18 cellular contexts compared by ENCODE assay signal in genomic region chr19:2982556-2982955, GRCh38. TPM values are rescaled to one million over a fixed set of nuclear protein-coding genes. Genes with fewer than 3 reads are reported as not detected.
DNase-seq lines count a peak whose midpoint lies in the region; ATAC-seq, FAIRE-seq and TF ChIP-seq lines count a peak whose summit lies in the region.
"Had no signal": no experiment of that assay in that cellular context is flagged by ENCODE, and none has a peak within 500 bp of the region (broad histone marks: within the 10 kb centered on the region; RNA-seq: fewer than 3 reads in every experiment).

No MANE protein-coding gene starts in this region.

- intact Hi-C loops in breast epithelium (cut with DNase I; ENCODE audit: low total_unique reads) = no loop called here
- intact Hi-C loops in lower lobe of right lung (cut with DNase I) = no loop called here
- intact Hi-C loops in stomach (cut with DNase I; ENCODE audit: low total_unique reads) = no loop called here

- H3K36me3 Mint-ChIP-seq in GM23338 (ENCODE audit: low read depth) = no peaks in the 10 kb centered on the region
- H3K36me3 Mint-ChIP-seq: activated naive CD8-positive, alpha-beta T cell treated with anti-CD3 and anti-CD28 coated beads for 36 hours; stimulated activated effector memory CD8-positive, alpha-beta T cell treated with anti-CD3 and anti-CD28 coated beads, Interleukin-12 subunit alpha, Interleukin-12 subunit beta, amount 100 ng/mL, for 72 hours had no signal

- peaks cover 37% of the 10 kb centered on the region for H3K4me1 Mint-ChIP-seq in GM23338
- H3K4me1 Mint-ChIP-seq: activated naive CD8-positive, alpha-beta T cell treated with anti-CD3 and anti-CD28 coated beads for 36 hours had no signal

- peak overlapping the region; percentile 64; the same call in 1 of the 2 replicates for H3K4me2 ChIP-seq in GM23338

- no peaks in the 10 kb centered on the region for H3K36me3 ChIP-seq in GM23338 (ENCODE audit: insufficient read depth)
- H3K36me3 ChIP-seq in breast epithelium = no peaks in the 10 kb centered on the region
- H3K36me3 ChIP-seq in lower lobe of right lung = no peaks in the 10 kb centered on the region
- H3K36me3 ChIP-seq in stomach = no peaks in the 10 kb centered on the region

- H4K20me1 ChIP-seq in GM23338 (replicated peaks; ENCODE audit: insufficient read depth) = no peaks in the 10 kb centered on the region

- no peak for TF ChIP-seq POLR2A in breast epithelium (IDR thresholded peaks at IDR 0.05)
- no peak for TF ChIP-seq POLR2A in stomach (IDR thresholded peaks at IDR 0.05)

- H3K79me2 ChIP-seq in GM23338 (replicated peaks; ENCODE audit: insufficient read depth) = no peaks in the 10 kb centered on the region

- peaks cover 33% of the 10 kb centered on the region for H3K4me1 ChIP-seq in GM23338 (ENCODE audit: insufficient read depth)
- peaks cover 4 to 11% of the 10 kb centered on the region in 2 donors for H3K4me1 ChIP-seq in breast epithelium
- peaks cover 29% of the 10 kb centered on the region for H3K4me1 ChIP-seq in lower lobe of right lung
- H3K4me1 ChIP-seq in stomach = peaks cover 29 to 34% (median 31%) of the 10 kb centered on the region in 4 donors

- no peaks in the 10 kb centered on the region; the same call in 2 of the 3 replicates for H3K9me3 Mint-ChIP-seq in GM23338
- H3K9me3 Mint-ChIP-seq: activated naive CD8-positive, alpha-beta T cell treated with anti-CD3 and anti-CD28 coated beads for 36 hours; dendritic cell treated with granulocyte-macrophage colony-stimulating factor and Interleukin-4, amounts not matched to agents 40 ng/mL and 50 ng/mL, for 4 days; stimulated activated effector memory CD8-positive, alpha-beta T cell treated with anti-CD3 and anti-CD28 coated beads, Interleukin-12 subunit alpha, Interleukin-12 subunit beta, amount 100 ng/mL, for 72 hours had no signal

- peak overlapping the region; percentile 69; the same call in 1 of the 2 replicates for H2AFZ ChIP-seq in GM23338

- TF ChIP-seq EP300 in stomach (IDR thresholded peaks at IDR 0.05) = no peak

- H3K27me3 ChIP-seq in GM23338 (ENCODE audit: insufficient read depth) (peaks cover 5% of the 10 kb centered on the region; the same call in 1 of the 2 replicates), breast epithelium (no peaks in the 10 kb centered on the region), lower lobe of right lung (ENCODE audit: low read depth) (no peaks in the 10 kb centered on the region), stomach (peaks cover 0 to 12% (median 7%) of the 10 kb centered on the region in 3 donors)

- H3K27ac ChIP-seq in GM23338 (ENCODE audit: low read depth) = no peak overlapping the region
- H3K27ac ChIP-seq in breast epithelium = peak overlapping the region; percentile 96 to 98
- H3K27ac ChIP-seq in lower lobe of right lung = peak overlapping the region; percentile 74
- H3K27ac ChIP-seq in stomach = peak overlapping the region; percentile 9 to 86 (median 84)
- H3K27ac ChIP-seq: C4-2B had no signal

- no peak for ATAC-seq in GM23338
- peak; percentile 2 to 9 for ATAC-seq in lower lobe of right lung
- ATAC-seq in HG03025 (IDR thresholded peaks at IDR 0.05; ENCODE audit: low FRiP score, unreplicated experiment) = no peak

- WGBS in stomach, 5 donors = 20 to 52% (median 31%) methylated on average over 5 to 8 of the region's 8 CpGs

- H3K27ac Mint-ChIP-seq in GM23338 = no peak overlapping the region
- H3K27ac Mint-ChIP-seq: activated naive CD8-positive, alpha-beta T cell treated with anti-CD3 and anti-CD28 coated beads for 36 hours; H9; stimulated activated effector memory CD8-positive, alpha-beta T cell treated with anti-CD3 and anti-CD28 coated beads, Interleukin-12 subunit alpha, Interleukin-12 subunit beta, amount 100 ng/mL, for 72 hours had no signal

- H3K9me3 ChIP-seq in breast epithelium (no peaks in the 10 kb centered on the region), lower lobe of right lung (no peaks in the 10 kb centered on the region), stomach (no peaks in the 10 kb centered on the region)

- H3K4me3 Mint-ChIP-seq in GM23338 = no peak overlapping the region
- H3K4me3 Mint-ChIP-seq: activated naive CD8-positive, alpha-beta T cell treated with anti-CD3 and anti-CD28 coated beads for 36 hours; dendritic cell treated with granulocyte-macrophage colony-stimulating factor and Interleukin-4, amounts not matched to agents 40 ng/mL and 50 ng/mL, for 4 days; stimulated activated effector memory CD8-positive, alpha-beta T cell treated with anti-CD3 and anti-CD28 coated beads, Interleukin-12 subunit alpha, Interleukin-12 subunit beta, amount 100 ng/mL, for 72 hours had no signal

- TF ChIP-seq CTCF in GM23338 (conservative IDR thresholded peaks at IDR 0.05; ENCODE audit: low read depth in 2 of 2) (no peak), breast epithelium (IDR thresholded peaks at IDR 0.05) (no peak), lower lobe of right lung (IDR thresholded peaks at IDR 0.05) (no peak), stomach (IDR thresholded peaks at IDR 0.05) (no peak), D721Med (IDR thresholded peaks at IDR 0.05; ENCODE audit: insufficient read depth, missing control alignments) (no peak)

- H3K4me3 ChIP-seq in GM23338 (no peak overlapping the region; the same call in 1 of the 2 replicates), breast epithelium (peak overlapping the region in 1 of 3 donors; percentile 69), lower lobe of right lung (no peak overlapping the region), stomach (no peak overlapping the region)

- peaks cover 28% of the 10 kb centered on the region for H3F3A ChIP-seq in GM23338 (replicated peaks; ENCODE audit: low read depth)

- no peak for FAIRE-seq in D721Med (lab: Jason Lieb, UNC)
- FAIRE-seq: TTC549 had no signal

- H3K27me3 Mint-ChIP-seq in GM23338 (ENCODE audit: insufficient read depth, low read depth, poor library complexity) = peaks cover 47% of the 10 kb centered on the region

- DNase-seq in GM23338 (ENCODE audit: low spot score) = no peak
- no peak for DNase-seq in breast epithelium (ENCODE audit: low spot score in 2 of 2)
- DNase-seq in lower lobe of right lung = no peak
- DNase-seq in stomach = no peak
- DNase-seq in SIG-M5 (lab: John Stamatoyannopoulos, UW) = no peak
- DNase-seq in D721Med (ENCODE audit: insufficient read length, low spot score) = no peak
- no peak for DNase-seq in NCI-H2107 (lab: John Stamatoyannopoulos, UW)
- DNase-seq: activated naive CD8-positive, alpha-beta T cell treated with anti-CD3 and anti-CD28 coated beads for 36 hours; foreskin melanocyte; H9; NCI-H1048; stimulated activated CD4-positive, alpha-beta T cell treated with anti-CD3 and anti-CD28 coated beads, Interleukin-1b, Interleukin-23, amount 100 ng/mL, for 48 hours had no signal

- H3K9me2 ChIP-seq in GM23338 (ENCODE audit: insufficient read depth) = no peaks in the 10 kb centered on the region

TF ChIP-seq in GM23338, 12 proteins besides CTCF, POLR2A, EP300 and RAD21 (continues in another document):
- no peak for TF ChIP-seq STAT1 (IDR thresholded peaks at IDR 0.05; ENCODE audit: unreplicated experiment)
- no peak for TF ChIP-seq CREB1 (CRISPR knock-in tag; IDR thresholded peaks at IDR 0.05; ENCODE audit: low read depth)

RNA-seq across cellular contexts. Expression of gene TLE6, which starts 5.2 kb away (rescaled TPM):
- total RNA-seq in GM23338 (2014; rRNA removed; shearing (Covaris generic)) = 0.70 and 2.4 TPM in 2 replicates
- 1.3 and 2.4 TPM in 2 replicates for polyA plus RNA-seq in GM23338 (2016; fragmentation: Nextera tagmentation; extraction: Ambion mirVana)
- 1 to 10 TPM; 1.6 to 4.3 (median 3.2) TPM for total RNA-seq in breast epithelium
- total RNA-seq in lower lobe of right lung = 4.2 TPM
- total RNA-seq in stomach = 1 to 10 TPM in 2 of 5 donors, under 1 TPM in 2, not detected in 1; 0.73 to 7.0 (median 1.8) TPM
- 1 to 10 TPM in 2 of 3 donors, under 1 TPM in 1; 0.31 to 3.4 (median 2.7) TPM for polyA plus RNA-seq in stomach
- total RNA-seq: HT1080 had no signal

RNA-seq across cellular contexts. Expression of gene ZNF77, which starts 37.8 kb away (rescaled TPM):
- total RNA-seq in GM23338 (2014; rRNA removed; shearing (Covaris generic)) = 4.1 and 4.5 TPM in 2 replicates
- polyA plus RNA-seq in GM23338 (2016; fragmentation: Nextera tagmentation; extraction: Ambion mirVana) = 3.3 and 3.7 TPM in 2 replicates
- total RNA-seq in breast epithelium = 1 to 10 TPM; 2.2 to 5.1 (median 4.9) TPM
- total RNA-seq in lower lobe of right lung = 5.3 TPM
- total RNA-seq in stomach = 10 to 100 TPM in 2 of 5 donors, 1 to 10 TPM in 2, under 1 TPM in 1; 0.29 to 65.3 (median 6.5) TPM
- 1 to 10 TPM; 2.0 to 2.4 (median 2.3) TPM for polyA plus RNA-seq in stomach
- total RNA-seq: HT1080 had no signal

RNA-seq across cellular contexts. Expression of gene TLE2, which starts 46.5 kb away (rescaled TPM):
- 21.3 and 22.8 TPM in 2 replicates for total RNA-seq in GM23338 (2014; rRNA removed; shearing (Covaris generic))
- polyA plus RNA-seq in GM23338 (2016; fragmentation: Nextera tagmentation; extraction: Ambion mirVana) (5.2 and 5.6 TPM in 2 replicates), stomach (10 to 100 TPM; 21.4 to 24.1 (median 21.8) TPM)
- total RNA-seq in breast epithelium (10 to 100 TPM; 25.3 to 65.6 (median 35.1) TPM), lower lobe of right lung (42.7 TPM), stomach (10 to 100 TPM; 13.8 to 92.9 (median 47.2) TPM)
- total RNA-seq: HT1080 had no signal

Comparison
In these comparisons a context has a peak if more than half of its experiments do, and no peak if none do; other contexts are left out.
1. ATAC-seq: peak in lower lobe of right lung (2 of 2); none in GM23338 (single experiment) and HG03025 (single experiment).